ENCODE assay signal across 16 cellular contexts in the genomic region with DNA sequence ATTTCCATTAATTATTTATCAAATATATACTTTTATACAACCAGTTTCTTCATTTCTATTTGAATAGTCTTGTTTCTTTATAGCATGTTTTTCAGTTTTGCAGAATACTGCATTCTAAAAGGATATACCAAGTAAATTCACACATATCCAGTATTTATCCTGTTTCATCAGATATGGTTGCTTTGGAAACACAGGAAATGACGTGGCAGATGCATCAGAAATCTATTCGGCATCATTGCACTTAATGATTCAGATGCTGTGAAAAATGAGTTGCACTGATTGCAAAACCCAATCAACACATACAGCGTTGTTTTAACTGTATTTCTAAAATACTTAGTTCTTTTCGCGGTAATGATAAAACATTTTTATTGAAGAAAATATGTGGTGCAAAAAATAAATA.
"Had no signal": no experiment of that assay in that cellular context is flagged by ENCODE, and none has a peak within 500 bp of the region (broad histone marks: within the 10 kb centered on the region; RNA-seq: fewer than 3 reads in every experiment).

No MANE protein-coding gene starts in this region.

- DNase-seq: effector memory CD8-positive, alpha-beta T cell; foreskin fibroblast; glutamatergic neuron; islet precursor cell; mucosa of descending colon; naive thymus-derived CD8-positive, alpha-beta T cell; posterior cingulate gyrus; sigmoid colon; stimulated activated CD4-positive, alpha-beta T cell treated with anti-CD3 and anti-CD28 coated beads, Interleukin-2, amount 100 ng/mL, for 24 hours; stimulated activated CD4-positive, alpha-beta T cell treated with anti-CD3 and anti-CD28 coated beads, Interleukin-4, amount 100 ng/mL, for 4 hours; stimulated activated naive B cell treated with anti-CD40 and anti-IgM and Interleukin-4, amounts not matched to agents 10 μg/mL and 1 μg/mL and 100 μg/mL, for 72 hours; stomach; substantia nigra; trophoblast cell had no signal

- ATAC-seq: effector memory CD8-positive, alpha-beta T cell; gastroesophageal sphincter; left lobe of liver; mucosa of descending colon; naive thymus-derived CD8-positive, alpha-beta T cell; stimulated activated naive B cell treated with anti-CD40 and anti-IgM and Interleukin-4, amounts not matched to agents 10 μg/mL and 1 μg/mL and 100 μg/mL, for 72 hours had no signal
